ENCODE assay signal across 9 cellular contexts in genomic region chr20:52379723-52380336, GRCh38.
A peak's percentile ranks its signal among the peaks of the same experiment; 100 is the strongest.
DNase-seq lines count a peak whose midpoint lies in the region; ATAC-seq and TF ChIP-seq lines count a peak whose summit lies in the region.
"Had no signal": no experiment of that assay in that cellular context is flagged by ENCODE, and none has a peak within 500 bp of the region (broad histone marks: within the 10 kb centered on the region; RNA-seq: fewer than 3 reads in every experiment).

No MANE protein-coding gene starts in this region.

- ATAC-seq in lung (ENCODE audit: insufficient read depth, low FRiP score) (no peak), thoracic aorta (ENCODE audit: insufficient number of reproducible peaks, low FRiP score, low read depth) (no peak)
- ATAC-seq: left colon had no signal

- H3K36me3 ChIP-seq in BE2C (no peaks in the 10 kb centered on the region), lung (ENCODE audit: control insufficient read depth in 2 of 2, insufficient read depth in 2 of 2, low read length in 2 of 2) (no peaks in the 10 kb centered on the region), thoracic aorta (no peaks in the 10 kb centered on the region)

- H3K27me3 ChIP-seq in BE2C, result no peaks in the 10 kb centered on the region
- H3K27me3 ChIP-seq in lung (ENCODE audit: control insufficient read depth, insufficient read depth), result no peaks in the 10 kb centered on the region
- no peaks in the 10 kb centered on the region for H3K27me3 ChIP-seq in thoracic aorta (replicated peaks; ENCODE audit: insufficient read depth)

- H3K27ac ChIP-seq in lung (ENCODE audit: low read depth in 1 of 2, low read length in 1 of 2), result no peak overlapping the region
- H3K27ac ChIP-seq in thoracic aorta, result no peak overlapping the region

- no peaks in the 10 kb centered on the region for H3K9me3 ChIP-seq in BE2C
- H3K9me3 ChIP-seq in lung (ENCODE audit: control insufficient read depth in 2 of 2, insufficient read depth in 1 of 2, low read length in 1 of 2), result peaks cover 0 to 4% of the 10 kb centered on the region in 2 donors
- H3K9me3 ChIP-seq in thoracic aorta, result no peaks in the 10 kb centered on the region

- 53 to 54% methylated on average over 7 of the region's 7 CpGs for WGBS in lung, 2 donors

- H3K4me1 ChIP-seq in BE2C, result no peaks in the 10 kb centered on the region
- no peaks in the 10 kb centered on the region for H3K4me1 ChIP-seq in lung (ENCODE audit: control insufficient read depth in 2 of 2, insufficient read depth in 2 of 2, low read length in 2 of 2)
- no peaks in the 10 kb centered on the region for H3K4me1 ChIP-seq in thoracic aorta (ENCODE audit: control insufficient read depth in 1 of 2, low read depth in 2 of 2)

- no peak overlapping the region for H3K4me3 ChIP-seq in BE2C (ENCODE audit: low read depth, low read length)
- H3K4me3 ChIP-seq in choroid plexus epithelial cell (ENCODE audit: low read depth, low read length), result no peak overlapping the region
- H3K4me3 ChIP-seq in lung, result no peak overlapping the region
- H3K4me3 ChIP-seq in thoracic aorta, result no peak overlapping the region

- DNase-seq in BE2C (peak; percentile 57), GM20000 (ENCODE audit: low spot score) (peak; percentile 27), T-helper 9 cell (peak; percentile 16), choroid plexus epithelial cell (ENCODE audit: low read depth) (peak; percentile 51), lung (ENCODE audit: low spot score) (no peak), thoracic aorta (ENCODE audit: low spot score) (no peak), mesenteric fat pad (ENCODE audit: low spot score) (no peak), putamen (ENCODE audit: low spot score) (no peak)

- TF ChIP-seq CTCF in BE2C (IDR thresholded peaks at IDR 0.05; ENCODE audit: low read depth, low read length) (peak; percentile 98), GM20000 (IDR thresholded peaks at IDR 0.05; ENCODE audit: extremely low read depth, missing control alignments) (peak; percentile 70), choroid plexus epithelial cell (conservative IDR thresholded peaks at IDR 0.05; ENCODE audit: low read depth, low read length) (peak; percentile 98), lung (IDR thresholded peaks at IDR 0.05; ENCODE audit: control extremely low read depth, extremely low read depth) (peak; percentile 61), thoracic aorta (IDR thresholded peaks at IDR 0.05) (peak; percentile 58)

Comparison
In these comparisons a context has a peak if more than half of its experiments do, and no peak if none do; other contexts are left out.
1. DNase-seq: peak in BE2C (single experiment), GM20000 (single experiment), T-helper 9 cell (single experiment) and choroid plexus epithelial cell (single experiment); none in lung (single experiment), thoracic aorta (single experiment), mesenteric fat pad (single experiment) and putamen (single experiment).
2. Peak in every context shown above with its lines, with median percentiles within 50 percentile points of each other: CTCF ChIP-seq.